6 cellular contexts compared by ENCODE assay signal in the genomic region with DNA sequence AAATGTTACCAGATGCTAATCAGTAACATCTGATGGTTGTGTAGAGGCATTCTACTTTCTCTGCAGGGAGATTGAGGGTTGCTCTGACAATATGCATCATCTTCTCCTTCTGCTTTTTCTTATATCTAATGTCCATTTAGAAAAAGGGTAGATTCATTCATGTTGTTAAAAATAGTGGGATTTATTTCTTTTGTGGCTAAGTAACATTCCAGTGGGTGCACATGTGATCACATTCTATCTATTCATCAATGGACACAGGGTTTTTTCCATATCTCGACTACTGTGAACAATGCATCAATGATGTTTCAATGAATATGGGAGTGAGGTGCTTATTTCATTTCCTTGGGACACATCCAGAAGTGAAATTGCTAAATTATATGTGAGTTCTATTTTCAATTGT.
"Had no signal": no experiment of that assay in that cellular context is flagged by ENCODE, and none has a peak within 500 bp of the region (broad histone marks: within the 10 kb centered on the region; RNA-seq: fewer than 3 reads in every experiment).

No MANE protein-coding gene starts in this region.

- FAIRE-seq: HepG2 had no signal

- DNase-seq: GM23248, GOT3, H9, HCEC 1CT, KBM-7 had no signal
